Comparison of ENCODE assay signal across 8 cellular contexts in genomic region chr11:94493443-94494199, GRCh38. TPM values are rescaled to one million over a fixed set of nuclear protein-coding genes. Genes with fewer than 3 reads are reported as not detected.
DNase-seq lines count a peak whose midpoint lies in the region; ATAC-seq and TF ChIP-seq lines count a peak whose summit lies in the region.

TSS of gene ANKRD49 (plus strand) at chr11:94493984. CDS start at chr11:94496694, 2,710 bp downstream.
TSS of gene MRE11 (minus strand) at chr11:94493844. CDS start at chr11:94492801, 1,043 bp downstream.

- H3K36me3 Mint-ChIP-seq in GM23338 (ENCODE audit: low read depth) = peaks cover 20% of the 10 kb centered on the region
- peaks cover 14 to 30% (median 20%) of the 10 kb centered on the region in 5 donors for H3K36me3 Mint-ChIP-seq in naive thymus-derived CD4-positive, alpha-beta T cell
- H3K36me3 Mint-ChIP-seq in stimulated activated naive B cell treated with anti-CD40 and anti-IgM and Interleukin-4, amounts not matched to agents 10 μg/mL and 1 μg/mL and 100 μg/mL, for 72 hours = peaks cover 19 to 20% of the 10 kb centered on the region in 2 donors

- no peaks in the 10 kb centered on the region for H3K9me3 ChIP-seq in DND-41 (ENCODE audit: insufficient read depth, low read length, severe bottlenecking)
- no peaks in the 10 kb centered on the region for H3K9me3 ChIP-seq in fibroblast of lung (ENCODE audit: control insufficient read depth, insufficient read depth, low read depth, low read length)
- H3K9me3 ChIP-seq in naive thymus-derived CD4-positive, alpha-beta T cell (ENCODE audit: control insufficient read depth in 2 of 3, low read length in 3 of 3) = no peaks in the 10 kb centered on the region

- H3K79me2 ChIP-seq in DND-41 (ENCODE audit: insufficient read depth, low read length) = peaks cover 69% of the 10 kb centered on the region
- peaks cover 27% of the 10 kb centered on the region for H3K79me2 ChIP-seq in GM23338 (replicated peaks; ENCODE audit: insufficient read depth)
- peaks cover 10% of the 10 kb centered on the region for H3K79me2 ChIP-seq in fibroblast of lung (ENCODE audit: control insufficient read depth, insufficient read depth, low read length)

- peaks cover 51% of the 10 kb centered on the region for H3K36me3 ChIP-seq in DND-41 (ENCODE audit: insufficient read depth, low read length)
- H3K36me3 ChIP-seq in GM23338 (ENCODE audit: insufficient read depth) = peaks cover 5% of the 10 kb centered on the region; the same call in 1 of the 2 replicates
- H3K36me3 ChIP-seq in fibroblast of lung (ENCODE audit: control insufficient read depth, insufficient read depth, low read length) = peaks cover 4% of the 10 kb centered on the region
- H3K36me3 ChIP-seq in naive thymus-derived CD4-positive, alpha-beta T cell (ENCODE audit: control insufficient read depth in 2 of 3, insufficient read depth in 3 of 3, low read length in 3 of 3) = peaks cover 0 to 34% (median 10%) of the 10 kb centered on the region in 3 experiments

- peaks cover 9% of the 10 kb centered on the region for H4K20me1 ChIP-seq in DND-41 (ENCODE audit: insufficient read depth, low read length)
- no peaks in the 10 kb centered on the region for H4K20me1 ChIP-seq in GM23338 (replicated peaks; ENCODE audit: insufficient read depth)
- H4K20me1 ChIP-seq in fibroblast of lung (ENCODE audit: control insufficient read depth, extremely low read depth, insufficient read depth, low read length) = no peaks in the 10 kb centered on the region

- POLR2A ChIA-PET in naive thymus-derived CD4-positive, alpha-beta T cell (lab: Charles Lee) = interaction anchor here (0.6 to 2.0 kb wide), 8 partner anchors 9 to 1296 kb away, joined by 3 to 12 read pairs (median 5); partner anchors contain the start of genes C11orf54, C11orf97, CEP295 and SLC36A4

- peak within 1 kb of the TSS; percentile 98 for H3K4me3 Mint-ChIP-seq in GM23338
- peak within 1 kb of the TSS; percentile 92 to 99 (median 96) for H3K4me3 Mint-ChIP-seq in naive thymus-derived CD4-positive, alpha-beta T cell
- peak within 1 kb of the TSS; percentile 93 to 94 for H3K4me3 Mint-ChIP-seq in stimulated activated naive B cell treated with anti-CD40 and anti-IgM and Interleukin-4, amounts not matched to agents 10 μg/mL and 1 μg/mL and 100 μg/mL, for 72 hours

- CTCF ChIA-PET in naive thymus-derived CD4-positive, alpha-beta T cell (lab: Charles Lee) = interaction anchor here (1.1 kb wide), 1 partner anchor 12 kb away, joined by 3 read pairs; no protein-coding TSS in a partner anchor

- H3K4me1 Mint-ChIP-seq in GM23338 = peaks cover 9% of the 10 kb centered on the region; the same call in 1 of the 3 replicates
- H3K4me1 Mint-ChIP-seq in naive thymus-derived CD4-positive, alpha-beta T cell = peaks cover 31 to 64% (median 42%) of the 10 kb centered on the region in 7 donors
- peaks cover 5 to 29% of the 10 kb centered on the region in 2 donors for H3K4me1 Mint-ChIP-seq in stimulated activated naive B cell treated with anti-CD40 and anti-IgM and Interleukin-4, amounts not matched to agents 10 μg/mL and 1 μg/mL and 100 μg/mL, for 72 hours

- no peaks in the 10 kb centered on the region for H3K27me3 ChIP-seq in DND-41 (ENCODE audit: insufficient read depth, low read length, poor library complexity)
- H3K27me3 ChIP-seq in GM23338 (ENCODE audit: insufficient read depth) = no peaks in the 10 kb centered on the region
- H3K27me3 ChIP-seq in fibroblast of lung (ENCODE audit: control insufficient read depth, insufficient read depth, low read length) = no peaks in the 10 kb centered on the region
- no peaks in the 10 kb centered on the region for H3K27me3 ChIP-seq in naive thymus-derived CD4-positive, alpha-beta T cell (ENCODE audit: control insufficient read depth in 2 of 2, insufficient read depth in 2 of 2, low read length in 2 of 2)

- ATAC-seq in DND-41 (ENCODE audit: insufficient read depth, low read depth) (peak; percentile 98), GM23338 (peak; percentile 96)
- peak; percentile 100 for ATAC-seq in naive thymus-derived CD4-positive, alpha-beta T cell
- ATAC-seq in stimulated activated naive B cell treated with anti-CD40 and anti-IgM and Interleukin-4, amounts not matched to agents 10 μg/mL and 1 μg/mL and 100 μg/mL, for 72 hours (replicated peaks) = peak; percentile 99

- H3K4me2 ChIP-seq in DND-41 (ENCODE audit: insufficient read depth, low read length) (peak within 1 kb of the TSS; percentile 89), GM23338 (peak within 1 kb of the TSS; percentile 85), fibroblast of lung (ENCODE audit: extremely low read depth, insufficient read depth, low read length) (peak within 1 kb of the TSS; percentile 92)

- H3K27ac ChIP-seq in DND-41 (ENCODE audit: low read length) (peak within 1 kb of the TSS; percentile 94), GM23338 (ENCODE audit: low read depth) (peak within 1 kb of the TSS; percentile 97), fibroblast of lung (ENCODE audit: insufficient read depth, low read length) (peak within 1 kb of the TSS; percentile 81)
- H3K27ac ChIP-seq in naive thymus-derived CD4-positive, alpha-beta T cell (ENCODE audit: low read depth, low read length) = peak within 1 kb of the TSS; percentile 93

- intact Hi-C loops in naive thymus-derived CD4-positive, alpha-beta T cell (cut with micrococcal nuclease) = loop anchor here (1.0 to 10.0 kb wide), 23 partner anchors 11 to 1899 kb away; partner anchors contain the start of genes C11orf54 (in 2 of the 2), CEP295 (in 2 of the 2), CEP57 (in 2 of the 2) and CWC15 (in 2 of the 2)

- H3K27me3 Mint-ChIP-seq in GM23338 (ENCODE audit: insufficient read depth, low read depth, poor library complexity) = no peaks in the 10 kb centered on the region
- no peaks in the 10 kb centered on the region for H3K27me3 Mint-ChIP-seq in naive thymus-derived CD4-positive, alpha-beta T cell
- H3K27me3 Mint-ChIP-seq in stimulated activated naive B cell treated with anti-CD40 and anti-IgM and Interleukin-4, amounts not matched to agents 10 μg/mL and 1 μg/mL and 100 μg/mL, for 72 hours = no peaks in the 10 kb centered on the region

- TF ChIP-seq CTCF in DND-41 (IDR thresholded peaks at IDR 0.05; ENCODE audit: borderline replicate concordance, extremely low read depth, low read length, poor library complexity, severe bottlenecking) (no peak), GM23338 (conservative IDR thresholded peaks at IDR 0.05; ENCODE audit: low read depth in 2 of 2) (no peak), fibroblast of lung (conservative IDR thresholded peaks at IDR 0.05 in 1 of 2, IDR thresholded peaks at IDR 0.05 in 1 of 2; ENCODE audit: low read depth in 1 of 2, low read length in 2 of 2) (no peak)

- peak within 1 kb of the TSS; percentile 100 for H3K27ac Mint-ChIP-seq in GM23338
- H3K27ac Mint-ChIP-seq in naive thymus-derived CD4-positive, alpha-beta T cell = peak within 1 kb of the TSS; percentile 91 to 99 (median 97)
- peak within 1 kb of the TSS; percentile 97 for H3K27ac Mint-ChIP-seq in stimulated activated naive B cell treated with anti-CD40 and anti-IgM and Interleukin-4, amounts not matched to agents 10 μg/mL and 1 μg/mL and 100 μg/mL, for 72 hours

- no peaks in the 10 kb centered on the region for H3K9me2 ChIP-seq in GM23338 (ENCODE audit: insufficient read depth)

- H3K9me3 Mint-ChIP-seq in GM23338 = no peaks in the 10 kb centered on the region
- H3K9me3 Mint-ChIP-seq in naive thymus-derived CD4-positive, alpha-beta T cell = no peaks in the 10 kb centered on the region
- H3K9me3 Mint-ChIP-seq in stimulated activated naive B cell treated with anti-CD40 and anti-IgM and Interleukin-4, amounts not matched to agents 10 μg/mL and 1 μg/mL and 100 μg/mL, for 72 hours = no peaks in the 10 kb centered on the region

- DNase-seq in DND-41 (peak; percentile 97), GM23338 (ENCODE audit: low spot score) (peak; percentile 99), LHCN-M2 (ENCODE audit: low read depth) (peak; percentile 96), RPMI8226 (peak; percentile 98), fibroblast of lung (ENCODE audit: low read depth in 2 of 2) (peak; percentile 98)
- DNase-seq in activated T-helper 1 cell treated with anti-CD3 and anti-CD28 coated beads, Interleukin-2, amount 50 U/mL, for 16 hours (ENCODE audit: low read depth in 1 of 2, low spot score in 1 of 2) = peak; percentile 90 to 92
- peak; percentile 92 to 98 (median 97) for DNase-seq in naive thymus-derived CD4-positive, alpha-beta T cell
- DNase-seq in stimulated activated naive B cell treated with anti-CD40 and anti-IgM and Interleukin-4, amounts not matched to agents 10 μg/mL and 1 μg/mL and 100 μg/mL, for 72 hours = peak; percentile 97

- H3K9ac ChIP-seq in DND-41 (ENCODE audit: low read depth, low read length) (peak within 1 kb of the TSS; percentile 92), fibroblast of lung (ENCODE audit: insufficient read depth, low read length) (peak within 1 kb of the TSS; percentile 86)

- H3K4me1 ChIP-seq in DND-41 (ENCODE audit: insufficient read depth, low read length) = peaks cover 35% of the 10 kb centered on the region
- peaks cover 12% of the 10 kb centered on the region; the same call in 1 of the 2 replicates for H3K4me1 ChIP-seq in GM23338 (ENCODE audit: insufficient read depth)
- H3K4me1 ChIP-seq in fibroblast of lung (ENCODE audit: control insufficient read depth, extremely low read depth, insufficient read depth, low read length) = peaks cover 2% of the 10 kb centered on the region
- peaks cover 18 to 28% of the 10 kb centered on the region in 2 donors for H3K4me1 ChIP-seq in naive thymus-derived CD4-positive, alpha-beta T cell (ENCODE audit: control insufficient read depth in 2 of 2, insufficient read depth in 2 of 2, low read length in 2 of 2)

- H3F3A ChIP-seq in GM23338 (replicated peaks; ENCODE audit: low read depth) = no peaks in the 10 kb centered on the region

- peak within 1 kb of the TSS; percentile 85 to 87 for H3K4me3 ChIP-seq in DND-41 (ENCODE audit: low read depth in 1 of 2, low read length in 2 of 2)
- peak within 1 kb of the TSS; percentile 61 for H3K4me3 ChIP-seq in GM23338
- H3K4me3 ChIP-seq in fibroblast of lung (replicated peaks in 1 of 4; ENCODE audit: control extremely low read depth in 1 of 4, insufficient read depth in 1 of 4, low read depth in 3 of 4, low read length in 4 of 4) = peak within 1 kb of the TSS; percentile 90 to 95 (median 93)
- H3K4me3 ChIP-seq in naive thymus-derived CD4-positive, alpha-beta T cell (ENCODE audit: low read length) = peak within 1 kb of the TSS; percentile 94

- peak within 1 kb of the TSS; percentile 92 for H2AFZ ChIP-seq in DND-41 (ENCODE audit: low read depth, low read length)
- H2AFZ ChIP-seq in GM23338 = peak within 1 kb of the TSS; percentile 3; the same call in 1 of the 2 replicates
- H2AFZ ChIP-seq in fibroblast of lung (ENCODE audit: low read length) = peak within 1 kb of the TSS; percentile 88

RNA-seq across cellular contexts. Expression of gene ANKRD49, which starts in this region (rescaled TPM):
- 16.0 and 16.6 TPM in 2 replicates for total RNA-seq in GM23338 (2014; rRNA removed; shearing (Covaris generic))
- polyA plus RNA-seq in GM23338 (2016; fragmentation: Nextera tagmentation; extraction: Ambion mirVana) (30.4 and 35.2 TPM in 2 replicates), fibroblast of lung (9.2 and 12.9 TPM in 2 replicates)
- total RNA-seq in LHCN-M2 (2014; rRNA removed) (11.5 and 12.2 TPM in 2 replicates), fibroblast of lung (14.9 and 17.2 TPM in 2 replicates)
- 3.6 TPM for polyA plus RNA-seq in LHCN-M2 (2012)
- polyA plus RNA-seq in fibroblast of lung (2012) = 5.5 and 7.3 TPM in 2 replicates
- polyA minus RNA-seq in fibroblast of lung (ENCODE audit: low replicate concordance) = 2.9 and 3.7 TPM in 2 replicates
- total RNA-seq in naive thymus-derived CD4-positive, alpha-beta T cell = 10 to 100 TPM; 25.6 to 64.4 (median 44.5) TPM
- polyA plus RNA-seq in naive thymus-derived CD4-positive, alpha-beta T cell = 10 to 100 TPM; 17.1 to 32.7 TPM

RNA-seq across cellular contexts. Expression of gene MRE11, which starts in this region (rescaled TPM):
- total RNA-seq in GM23338 (2014; rRNA removed; shearing (Covaris generic)) = 36.5 and 38.5 TPM in 2 replicates
- polyA plus RNA-seq in GM23338 (2016; fragmentation: Nextera tagmentation; extraction: Ambion mirVana) (17.3 and 23.3 TPM in 2 replicates), fibroblast of lung (7.4 and 8.4 TPM in 2 replicates)
- total RNA-seq in LHCN-M2 (2014; rRNA removed) (12.9 and 19.0 TPM in 2 replicates), fibroblast of lung (6.4 and 6.9 TPM in 2 replicates)
- polyA plus RNA-seq in LHCN-M2 (2012) = 4.5 TPM
- 7.0 and 7.7 TPM in 2 replicates for polyA plus RNA-seq in fibroblast of lung (2012)
- polyA minus RNA-seq in fibroblast of lung (ENCODE audit: low replicate concordance) = 0.04 and 0.75 TPM in 2 replicates
- 10 to 100 TPM; 19.0 to 45.5 (median 40.1) TPM for total RNA-seq in naive thymus-derived CD4-positive, alpha-beta T cell
- 10 to 100 TPM; 11.8 to 15.6 TPM for polyA plus RNA-seq in naive thymus-derived CD4-positive, alpha-beta T cell

Comparison
In these comparisons a context has a peak if more than half of its experiments do, and no peak if none do; other contexts are left out.
1. Peak in every context shown above with its lines: DNase-seq, ATAC-seq, H3K4me3 ChIP-seq and H3K27ac ChIP-seq.
2. H2AFZ ChIP-seq: peak in every context shown above with its lines; median percentile 92 in DND-41; 88 in fibroblast of lung; 3 in GM23338.